Comparison of ENCODE assay signal across 1 cellular context in the genomic region with DNA sequence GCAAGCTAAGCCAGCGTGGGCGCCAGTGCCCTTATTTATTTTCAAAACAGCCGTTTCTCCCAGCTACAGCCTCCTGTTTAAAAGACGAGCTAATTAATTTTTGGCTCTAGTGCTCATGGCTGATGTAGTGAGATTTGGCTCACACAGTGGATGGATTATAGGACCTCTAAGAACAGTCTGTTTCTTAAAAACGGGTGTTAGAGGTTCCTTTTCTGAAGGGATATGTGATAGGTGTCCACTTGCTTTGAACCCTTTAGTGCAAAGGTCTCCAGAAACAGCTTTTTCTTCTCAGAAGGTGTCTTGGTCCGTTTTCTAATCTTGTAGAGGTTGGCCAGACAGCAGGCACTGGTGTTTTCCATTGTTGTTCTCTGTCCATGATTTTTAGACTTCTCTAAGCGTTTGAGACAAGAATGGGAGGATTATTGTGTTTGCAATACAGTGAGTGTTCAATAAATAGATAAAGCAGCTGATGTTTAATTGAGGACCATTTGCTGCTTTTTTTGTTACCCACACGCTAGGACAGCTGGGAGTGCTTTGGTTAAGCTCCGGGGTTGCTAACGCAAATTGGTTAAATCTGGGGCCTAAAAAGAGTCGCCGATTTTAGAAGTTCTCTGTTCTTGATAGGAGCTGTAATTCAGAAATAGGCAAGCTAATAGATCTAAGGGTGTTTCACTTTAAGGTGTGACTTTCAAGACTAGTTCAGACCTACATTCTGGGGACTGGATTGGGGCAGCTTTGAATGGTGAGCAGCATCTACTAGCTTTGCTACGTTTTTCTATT.
TF ChIP-seq lines count a peak whose summit lies in the region.

No MANE protein-coding gene starts in this region.

TF ChIP-seq in HepG2, 621 proteins besides CTCF, POLR2A, EP300 and RAD21 (continued from another document):
- TF ChIP-seq, protein P1, sequence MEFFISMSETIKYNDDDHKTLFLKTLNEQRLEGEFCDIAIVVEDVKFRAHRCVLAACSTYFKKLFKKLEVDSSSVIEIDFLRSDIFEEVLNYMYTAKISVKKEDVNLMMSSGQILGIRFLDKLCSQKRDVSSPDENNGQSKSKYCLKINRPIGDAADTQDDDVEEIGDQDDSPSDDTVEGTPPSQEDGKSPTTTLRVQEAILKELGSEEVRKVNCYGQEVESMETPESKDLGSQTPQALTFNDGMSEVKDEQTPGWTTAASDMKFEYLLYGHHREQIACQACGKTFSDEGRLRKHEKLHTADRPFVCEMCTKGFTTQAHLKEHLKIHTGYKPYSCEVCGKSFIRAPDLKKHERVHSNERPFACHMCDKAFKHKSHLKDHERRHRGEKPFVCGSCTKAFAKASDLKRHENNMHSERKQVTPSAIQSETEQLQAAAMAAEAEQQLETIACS (CRISPR knock-in tag; IDR thresholded peaks at IDR 0.05): 0 out of 2 replicates have a peak, but pooled peaks have one; percentile 24
- no peak for TF ChIP-seq HNRNPL (IDR thresholded peaks at IDR 0.05; ENCODE audit: low read depth, low read length)
- TF ChIP-seq, protein P2, sequence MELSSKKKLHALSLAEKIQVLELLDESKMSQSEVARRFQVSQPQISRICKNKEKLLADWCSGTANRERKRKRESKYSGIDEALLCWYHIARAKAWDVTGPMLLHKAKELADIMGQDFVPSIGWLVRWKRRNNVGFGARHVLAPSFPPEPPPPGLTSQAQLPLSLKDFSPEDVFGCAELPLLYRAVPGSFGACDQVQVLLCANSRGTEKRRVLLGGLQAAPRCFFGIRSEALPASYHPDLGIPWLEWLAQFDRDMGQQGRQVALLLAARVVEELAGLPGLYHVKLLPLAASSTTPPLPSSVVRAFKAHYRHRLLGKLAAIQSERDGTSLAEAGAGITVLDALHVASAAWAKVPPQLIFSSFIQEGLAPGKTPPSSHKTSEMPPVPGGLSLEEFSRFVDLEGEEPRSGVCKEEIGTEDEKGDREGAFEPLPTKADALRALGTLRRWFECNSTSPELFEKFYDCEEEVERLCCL (CRISPR knock-in tag; IDR thresholded peaks at IDR 0.05; ENCODE audit: borderline replicate concordance): no peak
- no peak for TF ChIP-seq ZBTB38 (CRISPR knock-in tag; IDR thresholded peaks at IDR 0.05)
- TF ChIP-seq HMGA1 (CRISPR knock-in tag; conservative IDR thresholded peaks at IDR 0.05): no peak
- no peak for TF ChIP-seq ZBTB7B (CRISPR knock-in tag; IDR thresholded peaks at IDR 0.05)
- TF ChIP-seq, protein P3, sequence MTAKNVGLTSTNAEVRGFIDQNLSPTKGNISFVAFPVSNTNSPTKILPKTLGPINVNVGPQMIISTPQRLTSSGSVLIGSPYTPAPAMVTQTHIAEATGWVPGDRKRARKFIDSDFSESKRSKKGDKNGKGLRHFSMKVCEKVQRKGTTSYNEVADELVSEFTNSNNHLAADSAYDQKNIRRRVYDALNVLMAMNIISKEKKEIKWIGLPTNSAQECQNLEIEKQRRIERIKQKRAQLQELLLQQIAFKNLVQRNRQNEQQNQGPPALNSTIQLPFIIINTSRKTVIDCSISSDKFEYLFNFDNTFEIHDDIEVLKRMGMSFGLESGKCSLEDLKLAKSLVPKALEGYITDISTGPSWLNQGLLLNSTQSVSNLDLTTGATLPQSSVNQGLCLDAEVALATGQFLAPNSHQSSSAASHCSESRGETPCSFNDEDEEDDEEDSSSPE (CRISPR knock-in tag; IDR thresholded peaks at IDR 0.05): no peak
- TF ChIP-seq FOXK2 (IDR thresholded peaks at IDR 0.05): no peak
- TF ChIP-seq ARNT2 (CRISPR knock-in tag; IDR thresholded peaks at IDR 0.05; ENCODE audit: low read depth): no peak
- TF ChIP-seq ZBTB34 (CRISPR knock-in tag; IDR thresholded peaks at IDR 0.05): no peak
- peak; percentile 5 for TF ChIP-seq ASH2L (IDR thresholded peaks at IDR 0.05; ENCODE audit: insufficient read length, low read depth, low read length)
- no peak for TF ChIP-seq ZNF430 (CRISPR knock-in tag; IDR thresholded peaks at IDR 0.05)
- TF ChIP-seq TCF12 (IDR thresholded peaks at IDR 0.05): no peak
- TF ChIP-seq TCF12 (CRISPR knock-in tag; IDR thresholded peaks at IDR 0.05): 0 out of 2 replicates have a peak, but pooled peaks have one; percentile 3
- no peak for TF ChIP-seq ZNF30 (CRISPR knock-in tag; IDR thresholded peaks at IDR 0.05)
- TF ChIP-seq DMAP1 (CRISPR knock-in tag; IDR thresholded peaks at IDR 0.05): no peak
- no peak for TF ChIP-seq ZSCAN9 (CRISPR knock-in tag; IDR thresholded peaks at IDR 0.05; ENCODE audit: borderline replicate concordance)
- 0 out of 2 replicates have a peak, but pooled peaks have one; percentile 51 for TF ChIP-seq NKX3-1 (CRISPR knock-in tag; IDR thresholded peaks at IDR 0.05)
- no peak for TF ChIP-seq ZSCAN25 (CRISPR knock-in tag; IDR thresholded peaks at IDR 0.05)
- TF ChIP-seq SRSF1 (optimal IDR thresholded peaks at IDR 0.05; ENCODE audit: low read depth, low read length): no peak
- no peak for TF ChIP-seq CCAR2 (optimal IDR thresholded peaks at IDR 0.05; ENCODE audit: low read depth, low read length)
- TF ChIP-seq, protein P4, sequence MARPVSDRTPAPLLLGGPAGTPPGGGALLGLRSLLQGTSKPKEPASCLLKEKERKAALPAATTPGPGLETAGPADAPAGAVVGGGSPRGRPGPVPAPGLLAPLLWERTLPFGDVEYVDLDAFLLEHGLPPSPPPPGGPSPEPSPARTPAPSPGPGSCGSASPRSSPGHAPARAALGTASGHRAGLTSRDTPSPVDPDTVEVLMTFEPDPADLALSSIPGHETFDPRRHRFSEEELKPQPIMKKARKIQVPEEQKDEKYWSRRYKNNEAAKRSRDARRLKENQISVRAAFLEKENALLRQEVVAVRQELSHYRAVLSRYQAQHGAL (CRISPR knock-in tag; IDR thresholded peaks at IDR 0.05; ENCODE audit: not compliant biosample characterization): peak; percentile 26
- TF ChIP-seq, protein P5, sequence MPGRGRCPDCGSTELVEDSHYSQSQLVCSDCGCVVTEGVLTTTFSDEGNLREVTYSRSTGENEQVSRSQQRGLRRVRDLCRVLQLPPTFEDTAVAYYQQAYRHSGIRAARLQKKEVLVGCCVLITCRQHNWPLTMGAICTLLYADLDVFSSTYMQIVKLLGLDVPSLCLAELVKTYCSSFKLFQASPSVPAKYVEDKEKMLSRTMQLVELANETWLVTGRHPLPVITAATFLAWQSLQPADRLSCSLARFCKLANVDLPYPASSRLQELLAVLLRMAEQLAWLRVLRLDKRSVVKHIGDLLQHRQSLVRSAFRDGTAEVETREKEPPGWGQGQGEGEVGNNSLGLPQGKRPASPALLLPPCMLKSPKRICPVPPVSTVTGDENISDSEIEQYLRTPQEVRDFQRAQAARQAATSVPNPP (CRISPR knock-in tag; IDR thresholded peaks at IDR 0.05): no peak
- no peak for TF ChIP-seq ZNF446 (CRISPR knock-in tag; IDR thresholded peaks at IDR 0.05)
- TF ChIP-seq ZMYM4 (CRISPR knock-in tag; IDR thresholded peaks at IDR 0.05): no peak
